22 cellular contexts compared by ENCODE assay signal in the genomic region with DNA sequence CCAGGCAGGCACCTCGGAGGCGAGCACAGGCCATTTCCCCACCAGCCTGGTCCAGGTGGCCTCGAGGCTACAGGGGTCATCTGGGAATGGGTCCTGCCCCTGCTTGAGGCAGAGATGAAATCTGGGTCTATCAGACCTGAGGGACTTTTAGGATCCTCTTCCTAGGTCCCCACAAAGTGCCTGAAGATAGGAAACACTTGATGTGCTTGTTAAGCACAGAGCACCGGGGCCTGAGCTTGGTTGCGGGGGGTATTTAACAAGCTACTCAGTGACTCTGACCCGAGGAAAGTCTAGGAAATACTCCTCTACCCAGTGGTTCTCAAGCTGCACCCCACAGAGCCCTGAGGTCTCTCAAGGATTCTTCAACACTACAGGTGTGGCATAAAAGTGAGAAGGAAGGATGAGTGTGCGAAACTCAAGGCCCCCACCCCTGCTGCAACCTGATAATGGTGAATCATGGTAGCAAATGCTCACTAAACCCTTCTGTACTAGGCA.
"Had no signal": no experiment of that assay in that cellular context is flagged by ENCODE, and none has a peak within 500 bp of the region (broad histone marks: within the 10 kb centered on the region; RNA-seq: fewer than 3 reads in every experiment).

No MANE protein-coding gene starts in this region.

- H3K4me1 Mint-ChIP-seq: activated CD4-positive, alpha-beta T cell treated with anti-CD3 and anti-CD28 coated beads, Interleukin-2, amount 10 ng/mL, durations not matched to agents 24 days and 14 days; activated CD8-positive, alpha-beta memory T cell treated with anti-CD3 and anti-CD28 coated beads, Interleukin-2, amount 10 ng/mL, durations not matched to agents 7 days and 5 days; activated naive CD4-positive, alpha-beta T cell treated with anti-CD3 and anti-CD28 coated beads, Interleukin-2, amount 50 U/mL, for 24 hours; memory B cell had no signal

- H3K27ac ChIP-seq: colonic mucosa, epithelial cell of prostate, neutrophil, parathyroid adenoma, testis, VCaP had no signal

- ATAC-seq: activated CD4-positive, CD25-positive, alpha-beta regulatory T cell treated with anti-CD3 and anti-CD28 coated beads, Interleukin-2, amount 50 U/mL, for 24 hours; activated CD8-positive, alpha-beta memory T cell treated with anti-CD3 and anti-CD28 coated beads, Interleukin-2, amount 10 ng/mL, durations not matched to agents 7 days and 5 days; activated CD8-positive, alpha-beta T cell treated with anti-CD3 and anti-CD28 coated beads for 36 hours; natural killer cell treated with Interleukin-12 subunit alpha and Interleukin-12 subunit beta and Interleukin-15 and Interleukin-18, amount 100 ng/mL, for 72 hours; SK-N-SH treated with all-trans-retinoic acid at 6 μM for 48 hours had no signal

- H3K27ac Mint-ChIP-seq: activated CD4-positive, alpha-beta T cell treated with anti-CD3 and anti-CD28 coated beads, Interleukin-2, amount 10 ng/mL, durations not matched to agents 24 days and 14 days; activated CD8-positive, alpha-beta memory T cell treated with anti-CD3 and anti-CD28 coated beads, Interleukin-2, amount 10 ng/mL, durations not matched to agents 7 days and 5 days; activated CD8-positive, alpha-beta T cell treated with anti-CD3 and anti-CD28 coated beads for 36 hours; activated naive CD4-positive, alpha-beta T cell treated with anti-CD3 and anti-CD28 coated beads, Interleukin-2, amount 50 U/mL, for 24 hours; memory B cell; natural killer cell treated with Interleukin-12 subunit alpha and Interleukin-12 subunit beta and Interleukin-15 and Interleukin-18, amount 100 ng/mL, for 72 hours; type B pancreatic cell had no signal

- H3K4me1 ChIP-seq: colonic mucosa, parathyroid adenoma had no signal

- H3K4me3 ChIP-seq: colonic mucosa, testis had no signal

- H3K9me3 ChIP-seq: colonic mucosa, neutrophil, testis had no signal

- H3K27me3 ChIP-seq: colonic mucosa, testis had no signal

- H3K36me3 ChIP-seq: colonic mucosa, neutrophil had no signal

- H3K9me3 Mint-ChIP-seq: activated CD4-positive, alpha-beta T cell treated with anti-CD3 and anti-CD28 coated beads, Interleukin-2, amount 10 ng/mL, durations not matched to agents 24 days and 14 days; activated CD8-positive, alpha-beta T cell treated with anti-CD3 and anti-CD28 coated beads for 36 hours; activated naive CD4-positive, alpha-beta T cell treated with anti-CD3 and anti-CD28 coated beads, Interleukin-2, amount 50 U/mL, for 24 hours; memory B cell; natural killer cell treated with Interleukin-12 subunit alpha and Interleukin-12 subunit beta and Interleukin-15 and Interleukin-18, amount 100 ng/mL, for 72 hours; type B pancreatic cell had no signal

- DNase-seq: activated CD4-positive, alpha-beta T cell treated with anti-CD3 and anti-CD28 coated beads, Interleukin-2, amount 10 ng/mL, durations not matched to agents 24 days and 14 days; activated CD8-positive, alpha-beta memory T cell treated with anti-CD3 and anti-CD28 coated beads, Interleukin-2, amount 10 ng/mL, durations not matched to agents 7 days and 5 days; activated CD8-positive, alpha-beta T cell treated with anti-CD3 and anti-CD28 coated beads for 36 hours; activated gamma-delta T cell treated with Interleukin-2 at 50 U/mL for 16 hours; activated T-cell treated with anti-CD3 and anti-CD28 coated beads for 4 hours; central memory CD4-positive, alpha-beta T cell; colonic mucosa; foreskin melanocyte; hypothalamus; stimulated activated CD4-positive, alpha-beta T cell treated with anti-CD3 and anti-CD28 coated beads, Interleukin-2, amount 100 ng/mL, for 48 hours; stimulated activated naive CD4-positive, alpha-beta T cell had no signal

- H3K4me3 Mint-ChIP-seq: activated CD4-positive, alpha-beta T cell treated with anti-CD3 and anti-CD28 coated beads, Interleukin-2, amount 10 ng/mL, durations not matched to agents 24 days and 14 days; activated CD8-positive, alpha-beta memory T cell treated with anti-CD3 and anti-CD28 coated beads, Interleukin-2, amount 10 ng/mL, durations not matched to agents 7 days and 5 days; activated CD8-positive, alpha-beta T cell treated with anti-CD3 and anti-CD28 coated beads for 36 hours; activated naive CD4-positive, alpha-beta T cell treated with anti-CD3 and anti-CD28 coated beads, Interleukin-2, amount 50 U/mL, for 24 hours; memory B cell; natural killer cell treated with Interleukin-12 subunit alpha and Interleukin-12 subunit beta and Interleukin-15 and Interleukin-18, amount 100 ng/mL, for 72 hours; type B pancreatic cell had no signal

- H3K36me3 Mint-ChIP-seq: activated CD8-positive, alpha-beta memory T cell treated with anti-CD3 and anti-CD28 coated beads, Interleukin-2, amount 10 ng/mL, durations not matched to agents 7 days and 5 days; activated naive CD4-positive, alpha-beta T cell treated with anti-CD3 and anti-CD28 coated beads, Interleukin-2, amount 50 U/mL, for 24 hours; memory B cell; natural killer cell treated with Interleukin-12 subunit alpha and Interleukin-12 subunit beta and Interleukin-15 and Interleukin-18, amount 100 ng/mL, for 72 hours; type B pancreatic cell had no signal

- H3K27me3 Mint-ChIP-seq: activated naive CD4-positive, alpha-beta T cell treated with anti-CD3 and anti-CD28 coated beads, Interleukin-2, amount 50 U/mL, for 24 hours had no signal
